In genomic region chr1:7485086-7485780, GRCh38 we compare ENCODE assay signal across 24 cellular contexts.
"Had no signal": no experiment of that assay in that cellular context is flagged by ENCODE, and none has a peak within 500 bp of the region (broad histone marks: within the 10 kb centered on the region; RNA-seq: fewer than 3 reads in every experiment).

No MANE protein-coding gene starts in this region.

- H3K36me3 ChIP-seq: breast epithelium, left ventricle myocardium inferior, neutrophil, ovary, suprapubic skin, tibial nerve had no signal

- H3K9me3 ChIP-seq: breast epithelium, left ventricle myocardium inferior, mucosa of descending colon, neutrophil, ovary, suprapubic skin, tibial nerve had no signal

- H3K4me3 Mint-ChIP-seq: central memory CD8-positive, alpha-beta T cell; dendritic cell treated with granulocyte-macrophage colony-stimulating factor and Interleukin-4, amounts not matched to agents 40 ng/mL and 50 ng/mL, for 4 days; endodermal cell; naive B cell; nephron progenitor cell had no signal

- ATAC-seq: esophagus mucosa, mucosa of descending colon had no signal

- H3K9me3 Mint-ChIP-seq: central memory CD8-positive, alpha-beta T cell; dendritic cell treated with granulocyte-macrophage colony-stimulating factor and Interleukin-4, amounts not matched to agents 40 ng/mL and 50 ng/mL, for 4 days; endodermal cell; naive B cell; nephron progenitor cell had no signal

- H3K27ac Mint-ChIP-seq: dendritic cell treated with granulocyte-macrophage colony-stimulating factor and Interleukin-4, amounts not matched to agents 40 ng/mL and 50 ng/mL, for 4 days; endodermal cell; naive B cell; nephron progenitor cell; progenitor cell of endocrine pancreas had no signal

- H3K27me3 Mint-ChIP-seq: dendritic cell treated with granulocyte-macrophage colony-stimulating factor and Interleukin-4, amounts not matched to agents 40 ng/mL and 50 ng/mL, for 4 days had no signal

- DNase-seq: activated CD4-positive, alpha-beta T cell treated with anti-CD3 and anti-CD28 coated beads for 4 hours; activated CD4-positive, alpha-beta T cell treated with anti-CD3 and anti-CD28 coated beads, Interleukin-2, amount 50 U/mL, for 48 hours; activated CD8-positive, alpha-beta memory T cell treated with anti-CD3 and anti-CD28 coated beads for 24 hours; activated gamma-delta T cell; activated naive CD4-positive, alpha-beta T cell treated with anti-CD3 and anti-CD28 coated beads, Interleukin-2, amount 50 U/mL, for 16 hours; amygdala; endodermal cell; left ventricle myocardium inferior; naive B cell; nephron progenitor cell; ovary; stimulated activated naive CD4-positive, alpha-beta T cell; T-helper 1 cell had no signal

- H3K4me1 ChIP-seq: breast epithelium, suprapubic skin, tibial nerve had no signal

- H3K27ac ChIP-seq: breast epithelium, left ventricle myocardium inferior, neutrophil, ovary, suprapubic skin, tibial nerve, VCaP had no signal

- H3K27me3 ChIP-seq: neutrophil, ovary, tibial nerve had no signal

- H3K4me3 ChIP-seq: breast epithelium, left ventricle myocardium inferior, lung, mucosa of descending colon, ovary, suprapubic skin, tibial nerve had no signal

- H3K4me1 Mint-ChIP-seq: central memory CD8-positive, alpha-beta T cell; endodermal cell; naive B cell had no signal

- H3K36me3 Mint-ChIP-seq: naive B cell had no signal
